1 cellular context compared by ENCODE assay signal in genomic region chr2:70086278-70086837, GRCh38.
TF ChIP-seq lines count a peak whose summit lies in the region.

No MANE protein-coding gene starts in this region.

TF ChIP-seq in A549, 52 proteins besides CTCF, POLR2A, EP300 and RAD21 (continued from another document):
- TF ChIP-seq ATOH8 (CRISPR knock-in tag; IDR thresholded peaks at IDR 0.05; ENCODE audit: low read depth), result no peak; the same call in 1 of the 2 replicates
- peak in 1 of 2 experiments; percentile 20; a peak in 4 of 5 replicates for TF ChIP-seq JUN (IDR thresholded peaks at IDR 0.05)
- no peak for TF ChIP-seq SREBF2 (IDR thresholded peaks at IDR 0.05)
- peak; percentile 100 for TF ChIP-seq HOXB13 (CRISPR knock-in tag; IDR thresholded peaks at IDR 0.05; ENCODE audit: low read depth)
- peak; percentile 98; the same call in 1 of the 2 replicates for TF ChIP-seq EHF (CRISPR knock-in tag; IDR thresholded peaks at IDR 0.05)
- peak; percentile 14; the same call in 1 of the 2 replicates for TF ChIP-seq RFX5 (IDR thresholded peaks at IDR 0.05)
- no peak for TF ChIP-seq RNF2 (IDR thresholded peaks at IDR 0.05; ENCODE audit: borderline replicate concordance, low read depth)
- no peak for TF ChIP-seq FOSL2 (IDR thresholded peaks at IDR 0.05)
- no peak; the same call in 1 of the 2 replicates for TF ChIP-seq FOSL2 (CRISPR knock-in tag; IDR thresholded peaks at IDR 0.05)
- peak; percentile 70; the same call in 1 of the 2 replicates for TF ChIP-seq POLR2AphosphoS2 (conservative IDR thresholded peaks at IDR 0.05; ENCODE audit: low read length)
- TF ChIP-seq TP53 (CRISPR knock-in tag; IDR thresholded peaks at IDR 0.05), result peak; percentile 97; the same call in 1 of the 2 replicates
- no peak for TF ChIP-seq KDM5A (IDR thresholded peaks at IDR 0.05)
- TF ChIP-seq ZFP36 (IDR thresholded peaks at IDR 0.05; ENCODE audit: borderline replicate concordance, partially characterized antibody), result no peak
- peak; percentile 87; the same call in 1 of the 2 replicates for TF ChIP-seq HMGXB4 (CRISPR knock-in tag; IDR thresholded peaks at IDR 0.05; ENCODE audit: borderline replicate concordance)
- TF ChIP-seq PHF8 (IDR thresholded peaks at IDR 0.05; ENCODE audit: borderline replicate concordance, low read depth), result peak; percentile 85
- TF ChIP-seq CBX8 (IDR thresholded peaks at IDR 0.05), result no peak
- TF ChIP-seq HOXA7 (CRISPR knock-in tag; IDR thresholded peaks at IDR 0.05), result peak; percentile 88; the same call in 1 of the 2 replicates
- no peak for TF ChIP-seq ELK1 (IDR thresholded peaks at IDR 0.05; ENCODE audit: low read depth, low read length)
- no peak for TF ChIP-seq MAZ (IDR thresholded peaks at IDR 0.05; ENCODE audit: borderline replicate concordance, low read depth, low read length)
- TF ChIP-seq NFE2L2 (conservative IDR thresholded peaks at IDR 0.05; ENCODE audit: low read length), result 0 out of 2 replicates have a peak, but pooled peaks have one; percentile 15
- peak; percentile 67 for TF ChIP-seq HES2 (IDR thresholded peaks at IDR 0.05)
- TF ChIP-seq HEYL (CRISPR knock-in tag; IDR thresholded peaks at IDR 0.05), result no peak; the same call in 1 of the 2 replicates
- TF ChIP-seq CHD2 (IDR thresholded peaks at IDR 0.05; ENCODE audit: low read length, partially characterized antibody), result no peak
- TF ChIP-seq ESRRA (IDR thresholded peaks at IDR 0.05; ENCODE audit: borderline replicate concordance, low read length), result no peak
